Comparison of ENCODE assay signal across 9 cellular contexts in genomic region chr2:37117566-37117965, GRCh38.
"Had no signal": no experiment of that assay in that cellular context is flagged by ENCODE, and none has a peak within 500 bp of the region (broad histone marks: within the 10 kb centered on the region; RNA-seq: fewer than 3 reads in every experiment).

No MANE protein-coding gene starts in this region.

- ATAC-seq: HCT116, HepG2 had no signal

- H3K4me3 ChIP-seq: GM23248, HAP-1 had no signal

- H3K9ac ChIP-seq: GM23248 had no signal

- H3K27me3 Mint-ChIP-seq: IgD-negative memory B cell had no signal

- DNase-seq: GM23248, GOT3, H7, HFFc6 had no signal

- H3K27ac ChIP-seq: GM23248, HL-60 had no signal

- H3K9me3 ChIP-seq: HAP-1 had no signal

- H3K4me1 Mint-ChIP-seq: IgD-negative memory B cell had no signal

- H2AFZ ChIP-seq: GM23248 had no signal

- H3K4me3 Mint-ChIP-seq: HFFc6, IgD-negative memory B cell had no signal

- H3K27ac Mint-ChIP-seq: HFFc6 had no signal

- H3K4me1 ChIP-seq: HAP-1 had no signal

- H3K9me3 Mint-ChIP-seq: HFFc6, IgD-negative memory B cell had no signal
